ENCODE assay signal across 9 cellular contexts in genomic region chr12:57124259-57124877, GRCh38. TPM values are rescaled to one million over a fixed set of nuclear protein-coding genes. Genes with fewer than 3 reads are reported as not detected.
DNase-seq lines count a peak whose midpoint lies in the region; ATAC-seq and TF ChIP-seq lines count a peak whose summit lies in the region.
"Had no signal": no experiment of that assay in that cellular context is flagged by ENCODE, and none has a peak within 500 bp of the region (broad histone marks: within the 10 kb centered on the region; RNA-seq: fewer than 3 reads in every experiment).

No MANE protein-coding gene starts in this region.

- H3K4me1 ChIP-seq in HAP-1, result peaks cover 7% of the 10 kb centered on the region
- peaks cover 2 to 15% (median 7%) of the 10 kb centered on the region in 4 donors for H3K4me1 ChIP-seq in liver (ENCODE audit: control insufficient read depth in 4 of 4, insufficient read depth in 4 of 4, low read length in 3 of 4)

- H3K36me3 ChIP-seq in HAP-1 (replicated peaks) (no peaks in the 10 kb centered on the region), liver (ENCODE audit: control insufficient read depth in 4 of 4, insufficient read depth in 3 of 4, low read depth in 1 of 4, low read length in 3 of 4) (no peaks in the 10 kb centered on the region)

- in situ Hi-C loops in HAP-1 (cut with MboI; ENCODE audit: low sequenced_read_pairs), result no loop called here

- ATAC-seq in HG03159 (IDR thresholded peaks at IDR 0.05; ENCODE audit: unreplicated experiment), result no peak

- WGBS in liver, result 14% methylated on average over 10 of the region's 10 CpGs

- no peaks in the 10 kb centered on the region for H3K9me3 ChIP-seq in HAP-1
- H3K9me3 ChIP-seq in liver (ENCODE audit: control insufficient read depth in 4 of 4, low read length in 3 of 4), result no peaks in the 10 kb centered on the region

- H3K9ac ChIP-seq in liver (ENCODE audit: low read depth in 1 of 2, low read length in 2 of 2), result no peak overlapping the region

- TF ChIP-seq CTCF in liver (IDR thresholded peaks at IDR 0.05; ENCODE audit: low read depth, low read length, missing input control), result peak; percentile 95

- TF ChIP-seq RAD21 in liver (IDR thresholded peaks at IDR 0.05), result peak; percentile 98 to 99

- peak in 12 of 14 donors; percentile 19 to 67 (median 48) for DNase-seq in C1 segment of cervical spinal cord (lab: John Stamatoyannopoulos, UW)
- DNase-seq in HAP-1 (ENCODE audit: low spot score in 2 of 2), result peak; percentile 70 to 87
- peak; percentile 72 for DNase-seq in NCI-H460 (ENCODE audit: extremely low read depth, low read depth)
- peak; percentile 66 to 69 for DNase-seq in activated CD4-positive, alpha-beta T cell treated with anti-CD3 and anti-CD28 coated beads for 24 hours (ENCODE audit: low read depth in 2 of 2)
- peak; percentile 90 for DNase-seq in cerebellum (ENCODE audit: low spot score)
- DNase-seq in stimulated activated CD4-positive, alpha-beta T cell treated with anti-CD3 and anti-CD28 coated beads, TNF-alpha, amount 100 ng/mL, for 24 hours (ENCODE audit: low read depth in 3 of 3), result peak; percentile 48 to 71 (median 66)

- no peak overlapping the region for H3K27ac ChIP-seq in liver (ENCODE audit: low read depth in 1 of 2, low read length in 2 of 2)

- H3K4me3 ChIP-seq in HAP-1 (no peak overlapping the region), liver (ENCODE audit: low read depth in 1 of 3, low read length in 3 of 3) (no peak overlapping the region)

- no peaks in the 10 kb centered on the region for H3K27me3 ChIP-seq in HAP-1 (ENCODE audit: low read depth)
- H3K27me3 ChIP-seq in liver (ENCODE audit: control insufficient read depth in 4 of 4, insufficient read depth in 4 of 4, low read length in 3 of 4), result no peaks in the 10 kb centered on the region

TF ChIP-seq in liver, 16 proteins besides CTCF, POLR2A, EP300 and RAD21:
- TF ChIP-seq RXRA (IDR thresholded peaks at IDR 0.05) (peak in 1 of 2 donors; percentile 18), HNF4A (conservative IDR thresholded peaks at IDR 0.05) (peak in 1 of 2 donors; percentile 23), TAF1 (conservative IDR thresholded peaks at IDR 0.05) (no peak)
TF ChIP-seq in liver: peak in this region for 2.

RNA-seq across cellular contexts. Expression of gene LRP1, which starts 3.9 kb away (rescaled TPM):
- total RNA-seq in NCI-H460 (2014; rRNA removed; shearing (Covaris generic)), result 3.1 and 5.5 TPM in 2 replicates
- polyA plus RNA-seq in NCI-H460 (2014; cell fraction: nucleus; rRNA removed), result 1.3 and 3.4 TPM in 2 replicates
- total RNA-seq in cerebellum (109 TPM), liver (100 to 1,000 TPM; 151 to 375 TPM)
- polyA plus RNA-seq in liver, result 100 to 1,000 TPM in 1 of 2 donors, 10 to 100 TPM in 1; 87.5 to 127 TPM

RNA-seq across cellular contexts. Expression of gene STAT6, which starts 13.2 kb away (rescaled TPM):
- total RNA-seq in NCI-H460 (2014; rRNA removed; shearing (Covaris generic)), result 51.3 and 68.8 TPM in 2 replicates
- 172 and 185 TPM in 2 replicates for polyA plus RNA-seq in NCI-H460 (2014; cell fraction: nucleus; rRNA removed)
- total RNA-seq in cerebellum (7.6 TPM), liver (10 to 100 TPM; 27.4 to 54.0 TPM)
- 10 to 100 TPM; 33.2 to 57.4 TPM for polyA plus RNA-seq in liver

RNA-seq across cellular contexts. Expression of gene LRP1-AS, which starts 23.1 kb away (rescaled TPM):
- not detected in 2 replicates for total RNA-seq in NCI-H460 (2014; rRNA removed; shearing (Covaris generic))
- polyA plus RNA-seq in NCI-H460 (2014; cell fraction: nucleus; rRNA removed), result not detected in 2 replicates
- total RNA-seq in cerebellum, result not detected
- not detected for total RNA-seq in liver
- polyA plus RNA-seq in liver, result not detected
- total RNA-seq: temporal lobe had no signal

RNA-seq across cellular contexts. Expression of gene NAB2, which starts 35.5 kb away (rescaled TPM):
- total RNA-seq in NCI-H460 (2014; rRNA removed; shearing (Covaris generic)), result 16.3 and 19.6 TPM in 2 replicates
- 18.9 and 35.8 TPM in 2 replicates for polyA plus RNA-seq in NCI-H460 (2014; cell fraction: nucleus; rRNA removed)
- total RNA-seq in cerebellum (15.2 TPM), liver (1 to 10 TPM; 3.9 to 10.0 TPM)
- polyA plus RNA-seq in liver, result 1 to 10 TPM; 1.9 to 8.6 TPM

RNA-seq across cellular contexts. Expression of gene NEMP1, which starts 45.8 kb away (rescaled TPM):
- total RNA-seq in NCI-H460 (2014; rRNA removed; shearing (Covaris generic)), result 22.8 and 23.6 TPM in 2 replicates
- polyA plus RNA-seq in NCI-H460 (2014; cell fraction: nucleus; rRNA removed), result 31.7 and 46.0 TPM in 2 replicates
- total RNA-seq in cerebellum, result 12.5 TPM
- total RNA-seq in liver, result 10 to 100 TPM in 1 of 2 donors, 1 to 10 TPM in 1; 3.8 to 10.9 TPM
- 1 to 10 TPM; 1.4 to 2.5 TPM for polyA plus RNA-seq in liver

Comparison
In these comparisons a context has a peak if more than half of its experiments do, and no peak if none do; other contexts are left out.
1. RNA of gene LRP1, which starts 3.9 kb away (total RNA-seq): 151 to 375 TPM in liver and 109 TPM in cerebellum (single experiment); 3.1 to 5.5 TPM in NCI-H460; every median in the first group is over 10 times any median in the second.
2. Peak in every context shown above with its lines, with median percentiles within 50 percentile points of each other: DNase-seq.